ENCODE assay signal across 1 cellular context in the genomic region with DNA sequence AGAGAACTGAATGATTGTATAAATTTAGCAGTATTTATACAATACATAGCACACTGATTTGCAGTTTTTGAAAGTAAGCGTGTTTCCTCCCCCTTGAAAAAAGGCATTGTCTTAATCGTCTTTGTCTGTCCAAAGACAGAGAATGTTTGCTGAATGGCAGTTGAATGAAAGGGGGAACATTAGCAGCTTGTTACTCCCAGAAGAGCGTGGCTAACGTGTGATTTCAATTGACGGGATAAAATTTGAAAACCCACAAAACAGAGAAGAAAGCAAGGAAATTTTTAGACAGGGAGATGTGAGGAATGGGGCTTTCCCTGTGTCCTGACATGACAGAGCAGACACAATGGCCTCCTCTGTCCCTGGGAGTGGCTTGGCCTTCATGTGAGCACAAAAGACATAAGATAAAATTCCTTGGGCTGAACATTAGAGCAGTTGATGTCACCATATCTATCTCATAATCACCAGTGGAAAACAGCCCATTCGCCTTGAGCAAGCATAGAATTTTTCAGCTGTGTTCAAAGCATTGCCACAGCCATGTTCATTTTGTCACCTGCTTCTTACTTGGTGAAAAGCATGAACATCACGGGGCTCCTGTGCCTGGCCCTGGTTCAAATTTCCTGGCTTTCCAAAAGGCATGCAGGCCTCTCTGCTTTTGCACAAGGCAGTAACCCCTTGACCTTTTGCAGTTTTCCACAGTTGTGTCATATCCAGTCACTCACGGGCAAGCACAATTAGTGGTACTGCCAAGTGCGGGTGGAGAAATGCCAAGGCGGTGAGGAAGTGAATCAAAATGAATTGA.
TF ChIP-seq lines count a peak whose summit lies in the region.

No MANE protein-coding gene starts in this region.

TF ChIP-seq in H1, 55 proteins besides CTCF, POLR2A, EP300 and RAD21 (continued from another document):
- TF ChIP-seq, protein P1, sequence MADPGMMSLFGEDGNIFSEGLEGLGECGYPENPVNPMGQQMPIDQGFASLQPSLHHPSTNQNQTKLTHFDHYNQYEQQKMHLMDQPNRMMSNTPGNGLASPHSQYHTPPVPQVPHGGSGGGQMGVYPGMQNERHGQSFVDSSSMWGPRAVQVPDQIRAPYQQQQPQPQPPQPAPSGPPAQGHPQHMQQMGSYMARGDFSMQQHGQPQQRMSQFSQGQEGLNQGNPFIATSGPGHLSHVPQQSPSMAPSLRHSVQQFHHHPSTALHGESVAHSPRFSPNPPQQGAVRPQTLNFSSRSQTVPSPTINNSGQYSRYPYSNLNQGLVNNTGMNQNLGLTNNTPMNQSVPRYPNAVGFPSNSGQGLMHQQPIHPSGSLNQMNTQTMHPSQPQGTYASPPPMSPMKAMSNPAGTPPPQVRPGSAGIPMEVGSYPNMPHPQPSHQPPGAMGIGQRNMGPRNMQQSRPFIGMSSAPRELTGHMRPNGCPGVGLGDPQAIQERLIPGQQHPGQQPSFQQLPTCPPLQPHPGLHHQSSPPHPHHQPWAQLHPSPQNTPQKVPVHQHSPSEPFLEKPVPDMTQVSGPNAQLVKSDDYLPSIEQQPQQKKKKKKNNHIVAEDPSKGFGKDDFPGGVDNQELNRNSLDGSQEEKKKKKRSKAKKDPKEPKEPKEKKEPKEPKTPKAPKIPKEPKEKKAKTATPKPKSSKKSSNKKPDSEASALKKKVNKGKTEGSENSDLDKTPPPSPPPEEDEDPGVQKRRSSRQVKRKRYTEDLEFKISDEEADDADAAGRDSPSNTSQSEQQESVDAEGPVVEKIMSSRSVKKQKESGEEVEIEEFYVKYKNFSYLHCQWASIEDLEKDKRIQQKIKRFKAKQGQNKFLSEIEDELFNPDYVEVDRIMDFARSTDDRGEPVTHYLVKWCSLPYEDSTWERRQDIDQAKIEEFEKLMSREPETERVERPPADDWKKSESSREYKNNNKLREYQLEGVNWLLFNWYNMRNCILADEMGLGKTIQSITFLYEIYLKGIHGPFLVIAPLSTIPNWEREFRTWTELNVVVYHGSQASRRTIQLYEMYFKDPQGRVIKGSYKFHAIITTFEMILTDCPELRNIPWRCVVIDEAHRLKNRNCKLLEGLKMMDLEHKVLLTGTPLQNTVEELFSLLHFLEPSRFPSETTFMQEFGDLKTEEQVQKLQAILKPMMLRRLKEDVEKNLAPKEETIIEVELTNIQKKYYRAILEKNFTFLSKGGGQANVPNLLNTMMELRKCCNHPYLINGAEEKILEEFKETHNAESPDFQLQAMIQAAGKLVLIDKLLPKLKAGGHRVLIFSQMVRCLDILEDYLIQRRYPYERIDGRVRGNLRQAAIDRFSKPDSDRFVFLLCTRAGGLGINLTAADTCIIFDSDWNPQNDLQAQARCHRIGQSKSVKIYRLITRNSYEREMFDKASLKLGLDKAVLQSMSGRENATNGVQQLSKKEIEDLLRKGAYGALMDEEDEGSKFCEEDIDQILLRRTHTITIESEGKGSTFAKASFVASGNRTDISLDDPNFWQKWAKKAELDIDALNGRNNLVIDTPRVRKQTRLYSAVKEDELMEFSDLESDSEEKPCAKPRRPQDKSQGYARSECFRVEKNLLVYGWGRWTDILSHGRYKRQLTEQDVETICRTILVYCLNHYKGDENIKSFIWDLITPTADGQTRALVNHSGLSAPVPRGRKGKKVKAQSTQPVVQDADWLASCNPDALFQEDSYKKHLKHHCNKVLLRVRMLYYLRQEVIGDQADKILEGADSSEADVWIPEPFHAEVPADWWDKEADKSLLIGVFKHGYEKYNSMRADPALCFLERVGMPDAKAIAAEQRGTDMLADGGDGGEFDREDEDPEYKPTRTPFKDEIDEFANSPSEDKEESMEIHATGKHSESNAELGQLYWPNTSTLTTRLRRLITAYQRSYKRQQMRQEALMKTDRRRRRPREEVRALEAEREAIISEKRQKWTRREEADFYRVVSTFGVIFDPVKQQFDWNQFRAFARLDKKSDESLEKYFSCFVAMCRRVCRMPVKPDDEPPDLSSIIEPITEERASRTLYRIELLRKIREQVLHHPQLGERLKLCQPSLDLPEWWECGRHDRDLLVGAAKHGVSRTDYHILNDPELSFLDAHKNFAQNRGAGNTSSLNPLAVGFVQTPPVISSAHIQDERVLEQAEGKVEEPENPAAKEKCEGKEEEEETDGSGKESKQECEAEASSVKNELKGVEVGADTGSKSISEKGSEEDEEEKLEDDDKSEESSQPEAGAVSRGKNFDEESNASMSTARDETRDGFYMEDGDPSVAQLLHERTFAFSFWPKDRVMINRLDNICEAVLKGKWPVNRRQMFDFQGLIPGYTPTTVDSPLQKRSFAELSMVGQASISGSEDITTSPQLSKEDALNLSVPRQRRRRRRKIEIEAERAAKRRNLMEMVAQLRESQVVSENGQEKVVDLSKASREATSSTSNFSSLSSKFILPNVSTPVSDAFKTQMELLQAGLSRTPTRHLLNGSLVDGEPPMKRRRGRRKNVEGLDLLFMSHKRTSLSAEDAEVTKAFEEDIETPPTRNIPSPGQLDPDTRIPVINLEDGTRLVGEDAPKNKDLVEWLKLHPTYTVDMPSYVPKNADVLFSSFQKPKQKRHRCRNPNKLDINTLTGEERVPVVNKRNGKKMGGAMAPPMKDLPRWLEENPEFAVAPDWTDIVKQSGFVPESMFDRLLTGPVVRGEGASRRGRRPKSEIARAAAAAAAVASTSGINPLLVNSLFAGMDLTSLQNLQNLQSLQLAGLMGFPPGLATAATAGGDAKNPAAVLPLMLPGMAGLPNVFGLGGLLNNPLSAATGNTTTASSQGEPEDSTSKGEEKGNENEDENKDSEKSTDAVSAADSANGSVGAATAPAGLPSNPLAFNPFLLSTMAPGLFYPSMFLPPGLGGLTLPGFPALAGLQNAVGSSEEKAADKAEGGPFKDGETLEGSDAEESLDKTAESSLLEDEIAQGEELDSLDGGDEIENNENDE (IDR thresholded peaks at IDR 0.05; ENCODE audit: insufficient replicate concordance, low read length) = no peak
- TF ChIP-seq KDM1A (IDR thresholded peaks at IDR 0.05; ENCODE audit: borderline replicate concordance, low read length) (no peak), EGR1 (IDR thresholded peaks at IDR 0.05; ENCODE audit: borderline replicate concordance, low read depth, low read length) (no peak), RBBP5 (IDR thresholded peaks at IDR 0.05; ENCODE audit: borderline replicate concordance, low read depth, low read length) (no peak), ASH2L (IDR thresholded peaks at IDR 0.05; ENCODE audit: low read length) (no peak), JUND (IDR thresholded peaks at IDR 0.05; ENCODE audit: low read length) (no peak), CBX5 (IDR thresholded peaks at IDR 0.05; ENCODE audit: low read depth, low read length) (no peak), CHD2 (IDR thresholded peaks at IDR 0.05; ENCODE audit: low read length) (no peak)
- TF ChIP-seq, protein P2, sequence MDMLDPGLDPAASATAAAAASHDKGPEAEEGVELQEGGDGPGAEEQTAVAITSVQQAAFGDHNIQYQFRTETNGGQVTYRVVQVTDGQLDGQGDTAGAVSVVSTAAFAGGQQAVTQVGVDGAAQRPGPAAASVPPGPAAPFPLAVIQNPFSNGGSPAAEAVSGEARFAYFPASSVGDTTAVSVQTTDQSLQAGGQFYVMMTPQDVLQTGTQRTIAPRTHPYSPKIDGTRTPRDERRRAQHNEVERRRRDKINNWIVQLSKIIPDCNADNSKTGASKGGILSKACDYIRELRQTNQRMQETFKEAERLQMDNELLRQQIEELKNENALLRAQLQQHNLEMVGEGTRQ (IDR thresholded peaks at IDR 0.05; ENCODE audit: low read length) = no peak
TF ChIP-seq in H1: peak in this region for 0.
